Comparison of ENCODE assay signal across 8 cellular contexts in genomic region chr19:1105873-1106840, GRCh38. TPM values are rescaled to one million over a fixed set of nuclear protein-coding genes. Genes with fewer than 3 reads are reported as not detected.
DNase-seq lines count a peak whose midpoint lies in the region; ATAC-seq and TF ChIP-seq lines count a peak whose summit lies in the region.

No MANE protein-coding gene starts in this region.

- CTCF ChIA-PET in CD4-positive, alpha-beta memory T cell (lab: Charles Lee; ENCODE audit: partially characterized antibody) = interaction anchor here (1.7 kb wide), 1 partner anchor 41 kb away, joined by 4 read pairs; no protein-coding TSS in a partner anchor

- peaks cover 14% of the 10 kb centered on the region for H3K36me3 ChIP-seq in CD4-positive, alpha-beta memory T cell (ENCODE audit: insufficient read depth, low read length)
- peaks cover 14% of the 10 kb centered on the region; the same call in 1 of the 2 replicates for H3K36me3 ChIP-seq in OCI-LY1 (ENCODE audit: insufficient read depth, low read length)
- peaks cover 25% of the 10 kb centered on the region for H3K36me3 ChIP-seq in colonic mucosa
- no peaks in the 10 kb centered on the region for H3K36me3 ChIP-seq in ovary

- H3K79me2 ChIP-seq in OCI-LY1 (ENCODE audit: insufficient read depth, low read length) = no peaks in the 10 kb centered on the region

- H4K20me1 ChIP-seq in OCI-LY1 (ENCODE audit: insufficient read depth, low read length) = no peaks in the 10 kb centered on the region

- no peak overlapping the region for H3K4me3 ChIP-seq in CD4-positive, alpha-beta memory T cell (ENCODE audit: low read length in 2 of 2)
- no peak overlapping the region for H3K4me3 ChIP-seq in OCI-LY1 (ENCODE audit: low read depth, low read length, poor library complexity, severe bottlenecking)
- no peak overlapping the region for H3K4me3 ChIP-seq in colonic mucosa
- no peak overlapping the region for H3K4me3 ChIP-seq in ovary

- no peaks in the 10 kb centered on the region for H3F3A ChIP-seq in OCI-LY1 (ENCODE audit: insufficient read depth, low read length)

- H3K9ac ChIP-seq in OCI-LY1 (ENCODE audit: low read length) = no peak overlapping the region
- peak overlapping the region in 1 of 2 donors; percentile 43 for H3K9ac ChIP-seq in colonic mucosa (ENCODE audit: low read depth in 2 of 2, low read length in 2 of 2)

- H2AFZ ChIP-seq in OCI-LY1 (ENCODE audit: low read length) = no peak overlapping the region

- peaks cover 0 to 16% of the 10 kb centered on the region in 2 donors for H3K36me3 Mint-ChIP-seq in CD4-positive, alpha-beta memory T cell

- no peak for ATAC-seq in GM18519 (IDR thresholded peaks at IDR 0.05; ENCODE audit: low FRiP score, unreplicated experiment)
- ATAC-seq in sciatic nerve = no peak

- H3K27me3 Mint-ChIP-seq in CD4-positive, alpha-beta memory T cell = no peaks in the 10 kb centered on the region

- no peaks in the 10 kb centered on the region for H3K9me2 ChIP-seq in OCI-LY1 (ENCODE audit: low read depth, low read length)

- H3K27ac Mint-ChIP-seq in CD4-positive, alpha-beta memory T cell = peak overlapping the region; percentile 42 to 91 (median 48)

- no peak overlapping the region for H3K4me2 ChIP-seq in OCI-LY1 (ENCODE audit: low read length)

- no peak overlapping the region for H3K27ac ChIP-seq in CD4-positive, alpha-beta memory T cell (ENCODE audit: low read depth, low read length)
- H3K27ac ChIP-seq in OCI-LY1 (ENCODE audit: low read depth, low read length, poor library complexity, severe bottlenecking) = peak overlapping the region; percentile 43
- H3K27ac ChIP-seq in colonic mucosa = no peak overlapping the region
- H3K27ac ChIP-seq in ovary = no peak overlapping the region

- peaks cover 0 to 6% (median 0%) of the 10 kb centered on the region in 8 donors for H3K9me3 Mint-ChIP-seq in CD4-positive, alpha-beta memory T cell

- no peak for TF ChIP-seq POLR2A in ovary (IDR thresholded peaks at IDR 0.05)

- H3K27me3 ChIP-seq in CD4-positive, alpha-beta memory T cell (ENCODE audit: insufficient read depth, low read length) = no peaks in the 10 kb centered on the region
- no peaks in the 10 kb centered on the region for H3K27me3 ChIP-seq in OCI-LY1 (ENCODE audit: insufficient read depth, low read length)
- no peaks in the 10 kb centered on the region for H3K27me3 ChIP-seq in colonic mucosa
- no peaks in the 10 kb centered on the region for H3K27me3 ChIP-seq in ovary

- H3K4me1 ChIP-seq in CD4-positive, alpha-beta memory T cell (ENCODE audit: insufficient read depth, low read length) = peaks cover 31% of the 10 kb centered on the region
- peaks cover 45% of the 10 kb centered on the region for H3K4me1 ChIP-seq in OCI-LY1 (ENCODE audit: insufficient read depth, low read length, severe bottlenecking)
- peaks cover 22% of the 10 kb centered on the region for H3K4me1 ChIP-seq in colonic mucosa
- H3K4me1 ChIP-seq in ovary (ENCODE audit: insufficient read depth) = peaks cover 25% of the 10 kb centered on the region

- POLR2A ChIA-PET in CD4-positive, alpha-beta memory T cell (lab: Charles Lee; ENCODE audit: partially characterized antibody) = interaction anchor here (0.9 to 47.8 kb wide), 7 partner anchors 9 to 88 kb away, joined by 3 to 3893 read pairs (median 6); partner anchors contain the start of genes ABCA7, ARHGAP45 and CNN2

- intact Hi-C loops in CD4-positive, alpha-beta memory T cell (cut with micrococcal nuclease) = no loop called here
- intact Hi-C loops in colonic mucosa (cut with DNase I) = no loop called here
- intact Hi-C loops in ovary (cut with DNase I) = loop anchor here in 1 of 4 donors (10.0 kb wide), 1 partner anchor 181 kb away; the partner anchor contains the start of gene ARID3A
- intact Hi-C loops in sciatic nerve (cut with DNase I) = no loop called here

- 85 to 87% (median 86%) methylated on average over 30 to 32 of the region's 32 CpGs for WGBS in ovary, 3 donors

- TF ChIP-seq EP300 in ovary (IDR thresholded peaks at IDR 0.05) = no peak

- TF ChIP-seq CTCF in OCI-LY1 (IDR thresholded peaks at IDR 0.05; ENCODE audit: low read length) (no peak), colonic mucosa (IDR thresholded peaks at IDR 0.05) (no peak), ovary (IDR thresholded peaks at IDR 0.05) (no peak)

- DNase-seq in CD4-positive, alpha-beta memory T cell = peak in 1 of 5 donors; percentile 41
- DNase-seq in colonic mucosa (peak; percentile 30), ovary (peak in 3 of 5 donors; percentile 47 to 58 (median 52)), germinal center (ENCODE audit: low spot score) (no peak), DMS79 (lab: John Stamatoyannopoulos, UW) (no peak), sciatic nerve (ENCODE audit: low spot score) (no peak)

- peaks cover 12 to 34% (median 24%) of the 10 kb centered on the region in 4 donors for H3K4me1 Mint-ChIP-seq in CD4-positive, alpha-beta memory T cell

- H3K9me3 ChIP-seq in CD4-positive, alpha-beta memory T cell (ENCODE audit: control insufficient read depth in 1 of 2, low read length in 2 of 2) = no peaks in the 10 kb centered on the region
- H3K9me3 ChIP-seq in OCI-LY1 (ENCODE audit: low read length) (no peaks in the 10 kb centered on the region), colonic mucosa (no peaks in the 10 kb centered on the region), ovary (no peaks in the 10 kb centered on the region)

- H3K4me3 Mint-ChIP-seq in CD4-positive, alpha-beta memory T cell = peak overlapping the region; percentile 35 to 78 (median 67)

RNA-seq across cellular contexts. Expression of gene GPX4, which starts 2.4 kb away (rescaled TPM):
- 100 to 1,000 TPM; 210 to 220 TPM for total RNA-seq in CD4-positive, alpha-beta memory T cell
- polyA plus RNA-seq in CD4-positive, alpha-beta memory T cell = 100 to 1,000 TPM; 399 to 406 TPM
- total RNA-seq in colonic mucosa = 100 to 1,000 TPM; 187 to 189 TPM
- 100 to 1,000 TPM; 189 to 309 (median 247) TPM for total RNA-seq in ovary
- polyA plus RNA-seq in ovary = 100 to 1,000 TPM; 239 to 450 TPM
- total RNA-seq in sciatic nerve = 239 TPM

RNA-seq across cellular contexts. Expression of gene POLR2E, which starts 11.0 kb away (rescaled TPM):
- total RNA-seq in CD4-positive, alpha-beta memory T cell = 10 to 100 TPM; 76.0 to 80.0 TPM
- 100 to 1,000 TPM; 167 to 197 TPM for polyA plus RNA-seq in CD4-positive, alpha-beta memory T cell
- total RNA-seq in colonic mucosa (100 to 1,000 TPM; 135 to 245 TPM), ovary (100 to 1,000 TPM in 5 of 7 donors, 10 to 100 TPM in 2; 88.2 to 157 (median 140) TPM), sciatic nerve (99.8 TPM)
- polyA plus RNA-seq in ovary = 100 to 1,000 TPM in 1 of 2 donors, 10 to 100 TPM in 1; 11.1 to 119 TPM

RNA-seq across cellular contexts. Expression of gene ARHGAP45, which starts 39.2 kb away (rescaled TPM):
- 100 to 1,000 TPM; 834 to 836 TPM for total RNA-seq in CD4-positive, alpha-beta memory T cell
- polyA plus RNA-seq in CD4-positive, alpha-beta memory T cell = 100 to 1,000 TPM; 222 to 501 TPM
- total RNA-seq in colonic mucosa (10 to 100 TPM; 27.4 to 37.9 TPM), ovary (10 to 100 TPM in 2 of 7 donors, 1 to 10 TPM in 5; 2.7 to 10.6 (median 8.9) TPM), sciatic nerve (26.2 TPM)
- polyA plus RNA-seq in ovary = 1 to 10 TPM; 1.0 to 5.1 TPM

Comparison
In these comparisons a context has a peak if more than half of its experiments do, and no peak if none do; other contexts are left out.
1. DNase-seq: peak in colonic mucosa (single experiment) and ovary (3 of 5); none in germinal center (single experiment), DMS79 (single experiment) and sciatic nerve (single experiment).
2. RNA of gene ARHGAP45, which starts 39.2 kb away (total RNA-seq): 834 to 836 TPM in CD4-positive, alpha-beta memory T cell; 27.4 to 37.9 TPM in colonic mucosa, 26.2 TPM in sciatic nerve (single experiment) and 2.7 to 10.6 TPM in ovary; every median in the first group is over 10 times any median in the second.